Comparison of ENCODE assay signal across 1 cellular context in the genomic region with DNA sequence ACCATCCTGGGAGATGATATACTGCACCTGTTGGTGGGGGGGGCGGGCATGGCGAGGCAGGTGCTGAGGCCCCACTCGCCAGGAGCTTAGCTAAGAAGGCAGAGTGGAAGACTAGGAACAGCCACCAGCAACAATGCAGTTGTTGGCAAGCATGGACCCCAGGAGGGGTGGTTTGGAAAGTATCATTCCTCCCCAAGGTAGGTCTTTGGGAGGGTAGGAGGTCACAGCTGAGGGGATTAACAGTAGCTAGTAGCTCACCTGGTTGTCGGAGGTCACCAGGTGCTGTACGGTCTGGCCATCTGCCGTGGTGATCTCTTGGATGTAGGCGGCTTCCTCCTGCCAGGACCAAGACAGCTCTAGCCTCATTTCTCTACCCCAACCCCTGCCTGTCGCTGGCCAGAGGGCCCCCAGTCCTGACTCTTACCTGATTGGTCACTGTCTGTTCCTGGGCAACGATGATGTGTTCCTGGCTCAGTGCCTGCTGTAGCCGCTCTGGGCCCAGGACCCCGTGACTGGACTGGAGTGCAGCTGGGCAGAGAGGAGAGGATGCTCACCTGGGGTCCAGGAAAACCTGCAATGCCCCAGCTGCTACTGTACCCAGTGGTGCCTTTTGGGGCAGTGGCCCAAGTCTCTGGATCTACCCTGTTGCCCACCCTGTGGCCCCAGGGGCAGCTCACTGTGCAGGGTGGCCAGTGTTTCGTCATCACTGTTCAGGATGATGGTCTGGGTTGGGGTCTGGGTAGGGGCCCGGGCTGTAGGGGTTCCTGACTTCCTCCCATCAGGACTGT.
TF ChIP-seq lines count a peak whose summit lies in the region.

No MANE protein-coding gene starts in this region.

TF ChIP-seq in HepG2, 621 proteins besides CTCF, POLR2A, EP300 and RAD21:
- TF ChIP-seq NRL (CRISPR knock-in tag; IDR thresholded peaks at IDR 0.05; ENCODE audit: borderline replicate concordance) (no peak), PHF8 (CRISPR knock-in tag; IDR thresholded peaks at IDR 0.05) (0 out of 2 replicates have a peak, but pooled peaks have one; percentile 7), ZNF777 (CRISPR knock-in tag; IDR thresholded peaks at IDR 0.05) (no peak), ZNF724P (CRISPR knock-in tag; IDR thresholded peaks at IDR 0.05; ENCODE audit: borderline replicate concordance) (0 out of 2 replicates have a peak, but pooled peaks have one; percentile 46), CCDC6 (CRISPR knock-in tag; IDR thresholded peaks at IDR 0.05) (0 out of 2 replicates have a peak, but pooled peaks have one; percentile 8), ZNF83 (CRISPR knock-in tag; IDR thresholded peaks at IDR 0.05; ENCODE audit: borderline replicate concordance) (no peak), XRCC5 (optimal IDR thresholded peaks at IDR 0.05; ENCODE audit: low read length) (peak; percentile 20), POLR2AphosphoS5 (IDR thresholded peaks at IDR 0.05; ENCODE audit: low read depth, low read length) (peak; percentile 43; the same call in 1 of the 2 replicates), CHCHD3 (CRISPR knock-in tag; IDR thresholded peaks at IDR 0.05) (0 out of 2 replicates have a peak, but pooled peaks have one; percentile 35), RAD51 (IDR thresholded peaks at IDR 0.05; ENCODE audit: borderline replicate concordance) (no peak), AGO1 (IDR thresholded peaks at IDR 0.05; ENCODE audit: low read depth, low read length, poor library complexity, severe bottlenecking) (peak; percentile 90), ZNF572 (CRISPR knock-in tag; IDR thresholded peaks at IDR 0.05) (0 out of 2 replicates have a peak, but pooled peaks have one; percentile 37), ZFP37 (CRISPR knock-in tag; IDR thresholded peaks at IDR 0.05; ENCODE audit: borderline replicate concordance) (0 out of 2 replicates have a peak, but pooled peaks have one; percentile 49), AGO2 (optimal IDR thresholded peaks at IDR 0.05; ENCODE audit: low read depth, low read length) (peak; percentile 97), ZNF329 (CRISPR knock-in tag; IDR thresholded peaks at IDR 0.05; ENCODE audit: low read depth) (no peak), NCOA5 (CRISPR knock-in tag; IDR thresholded peaks at IDR 0.05) (peak; percentile 64; the same call in 1 of the 2 replicates), FOXO1 (CRISPR knock-in tag; IDR thresholded peaks at IDR 0.05) (0 out of 2 replicates have a peak, but pooled peaks have one; percentile 3), ZFX (CRISPR knock-in tag; IDR thresholded peaks at IDR 0.05; ENCODE audit: low read depth) (peak; percentile 21; the same call in 1 of the 2 replicates), CBX5 (CRISPR knock-in tag; IDR thresholded peaks at IDR 0.05; ENCODE audit: borderline replicate concordance) (no peak), FOXM1 (CRISPR knock-in tag; IDR thresholded peaks at IDR 0.05) (peak; percentile 32; the same call in 1 of the 2 replicates), CEBPB (IDR thresholded peaks at IDR 0.05; ENCODE audit: borderline replicate concordance, low read depth, low read length) (peak; percentile 15; the same call in 1 of the 2 replicates), KDM5B (CRISPR knock-in tag; IDR thresholded peaks at IDR 0.05; ENCODE audit: borderline replicate concordance) (0 out of 2 replicates have a peak, but pooled peaks have one; percentile 4), NFIB (CRISPR knock-in tag; IDR thresholded peaks at IDR 0.05; ENCODE audit: borderline replicate concordance) (0 out of 2 replicates have a peak, but pooled peaks have one; percentile 3), NPAS2 (CRISPR knock-in tag; IDR thresholded peaks at IDR 0.05; ENCODE audit: borderline replicate concordance) (no peak), SAFB2 (CRISPR knock-in tag; IDR thresholded peaks at IDR 0.05; ENCODE audit: borderline replicate concordance, low read depth) (peak; percentile 65; the same call in 1 of the 2 replicates)
- TF ChIP-seq, protein P1, sequence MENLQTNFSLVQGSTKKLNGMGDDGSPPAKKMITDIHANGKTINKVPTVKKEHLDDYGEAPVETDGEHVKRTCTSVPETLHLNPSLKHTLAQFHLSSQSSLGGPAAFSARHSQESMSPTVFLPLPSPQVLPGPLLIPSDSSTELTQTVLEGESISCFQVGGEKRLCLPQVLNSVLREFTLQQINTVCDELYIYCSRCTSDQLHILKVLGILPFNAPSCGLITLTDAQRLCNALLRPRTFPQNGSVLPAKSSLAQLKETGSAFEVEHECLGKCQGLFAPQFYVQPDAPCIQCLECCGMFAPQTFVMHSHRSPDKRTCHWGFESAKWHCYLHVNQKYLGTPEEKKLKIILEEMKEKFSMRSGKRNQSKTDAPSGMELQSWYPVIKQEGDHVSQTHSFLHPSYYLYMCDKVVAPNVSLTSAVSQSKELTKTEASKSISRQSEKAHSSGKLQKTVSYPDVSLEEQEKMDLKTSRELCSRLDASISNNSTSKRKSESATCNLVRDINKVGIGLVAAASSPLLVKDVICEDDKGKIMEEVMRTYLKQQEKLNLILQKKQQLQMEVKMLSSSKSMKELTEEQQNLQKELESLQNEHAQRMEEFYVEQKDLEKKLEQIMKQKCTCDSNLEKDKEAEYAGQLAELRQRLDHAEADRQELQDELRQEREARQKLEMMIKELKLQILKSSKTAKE (CRISPR knock-in tag; IDR thresholded peaks at IDR 0.05; ENCODE audit: borderline replicate concordance) = 0 out of 2 replicates have a peak, but pooled peaks have one; percentile 36
- TF ChIP-seq, protein P2, sequence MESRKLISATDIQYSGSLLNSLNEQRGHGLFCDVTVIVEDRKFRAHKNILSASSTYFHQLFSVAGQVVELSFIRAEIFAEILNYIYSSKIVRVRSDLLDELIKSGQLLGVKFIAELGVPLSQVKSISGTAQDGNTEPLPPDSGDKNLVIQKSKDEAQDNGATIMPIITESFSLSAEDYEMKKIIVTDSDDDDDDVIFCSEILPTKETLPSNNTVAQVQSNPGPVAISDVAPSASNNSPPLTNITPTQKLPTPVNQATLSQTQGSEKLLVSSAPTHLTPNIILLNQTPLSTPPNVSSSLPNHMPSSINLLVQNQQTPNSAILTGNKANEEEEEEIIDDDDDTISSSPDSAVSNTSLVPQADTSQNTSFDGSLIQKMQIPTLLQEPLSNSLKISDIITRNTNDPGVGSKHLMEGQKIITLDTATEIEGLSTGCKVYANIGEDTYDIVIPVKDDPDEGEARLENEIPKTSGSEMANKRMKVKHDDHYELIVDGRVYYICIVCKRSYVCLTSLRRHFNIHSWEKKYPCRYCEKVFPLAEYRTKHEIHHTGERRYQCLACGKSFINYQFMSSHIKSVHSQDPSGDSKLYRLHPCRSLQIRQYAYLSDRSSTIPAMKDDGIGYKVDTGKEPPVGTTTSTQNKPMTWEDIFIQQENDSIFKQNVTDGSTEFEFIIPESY (CRISPR knock-in tag; IDR thresholded peaks at IDR 0.05) = no peak
- TF ChIP-seq, protein P3, sequence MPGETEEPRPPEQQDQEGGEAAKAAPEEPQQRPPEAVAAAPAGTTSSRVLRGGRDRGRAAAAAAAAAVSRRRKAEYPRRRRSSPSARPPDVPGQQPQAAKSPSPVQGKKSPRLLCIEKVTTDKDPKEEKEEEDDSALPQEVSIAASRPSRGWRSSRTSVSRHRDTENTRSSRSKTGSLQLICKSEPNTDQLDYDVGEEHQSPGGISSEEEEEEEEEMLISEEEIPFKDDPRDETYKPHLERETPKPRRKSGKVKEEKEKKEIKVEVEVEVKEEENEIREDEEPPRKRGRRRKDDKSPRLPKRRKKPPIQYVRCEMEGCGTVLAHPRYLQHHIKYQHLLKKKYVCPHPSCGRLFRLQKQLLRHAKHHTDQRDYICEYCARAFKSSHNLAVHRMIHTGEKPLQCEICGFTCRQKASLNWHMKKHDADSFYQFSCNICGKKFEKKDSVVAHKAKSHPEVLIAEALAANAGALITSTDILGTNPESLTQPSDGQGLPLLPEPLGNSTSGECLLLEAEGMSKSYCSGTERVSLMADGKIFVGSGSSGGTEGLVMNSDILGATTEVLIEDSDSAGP (CRISPR knock-in tag; IDR thresholded peaks at IDR 0.05; ENCODE audit: borderline replicate concordance) = peak; percentile 30; the same call in 1 of the 2 replicates
- TF ChIP-seq, protein P4, sequence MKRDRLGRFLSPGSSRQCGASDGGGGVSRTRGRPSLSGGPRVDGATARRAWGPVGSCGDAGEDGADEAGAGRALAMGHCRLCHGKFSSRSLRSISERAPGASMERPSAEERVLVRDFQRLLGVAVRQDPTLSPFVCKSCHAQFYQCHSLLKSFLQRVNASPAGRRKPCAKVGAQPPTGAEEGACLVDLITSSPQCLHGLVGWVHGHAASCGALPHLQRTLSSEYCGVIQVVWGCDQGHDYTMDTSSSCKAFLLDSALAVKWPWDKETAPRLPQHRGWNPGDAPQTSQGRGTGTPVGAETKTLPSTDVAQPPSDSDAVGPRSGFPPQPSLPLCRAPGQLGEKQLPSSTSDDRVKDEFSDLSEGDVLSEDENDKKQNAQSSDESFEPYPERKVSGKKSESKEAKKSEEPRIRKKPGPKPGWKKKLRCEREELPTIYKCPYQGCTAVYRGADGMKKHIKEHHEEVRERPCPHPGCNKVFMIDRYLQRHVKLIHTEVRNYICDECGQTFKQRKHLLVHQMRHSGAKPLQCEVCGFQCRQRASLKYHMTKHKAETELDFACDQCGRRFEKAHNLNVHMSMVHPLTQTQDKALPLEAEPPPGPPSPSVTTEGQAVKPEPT (CRISPR knock-in tag; IDR thresholded peaks at IDR 0.05; ENCODE audit: low read depth) = 0 out of 2 replicates have a peak, but pooled peaks have one; percentile 30
- TF ChIP-seq, protein P5, sequence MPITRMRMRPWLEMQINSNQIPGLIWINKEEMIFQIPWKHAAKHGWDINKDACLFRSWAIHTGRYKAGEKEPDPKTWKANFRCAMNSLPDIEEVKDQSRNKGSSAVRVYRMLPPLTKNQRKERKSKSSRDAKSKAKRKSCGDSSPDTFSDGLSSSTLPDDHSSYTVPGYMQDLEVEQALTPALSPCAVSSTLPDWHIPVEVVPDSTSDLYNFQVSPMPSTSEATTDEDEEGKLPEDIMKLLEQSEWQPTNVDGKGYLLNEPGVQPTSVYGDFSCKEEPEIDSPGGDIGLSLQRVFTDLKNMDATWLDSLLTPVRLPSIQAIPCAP (CRISPR knock-in tag; IDR thresholded peaks at IDR 0.05; ENCODE audit: low read depth) = 0 out of 2 replicates have a peak, but pooled peaks have one; percentile 10
- TF ChIP-seq, protein P6, sequence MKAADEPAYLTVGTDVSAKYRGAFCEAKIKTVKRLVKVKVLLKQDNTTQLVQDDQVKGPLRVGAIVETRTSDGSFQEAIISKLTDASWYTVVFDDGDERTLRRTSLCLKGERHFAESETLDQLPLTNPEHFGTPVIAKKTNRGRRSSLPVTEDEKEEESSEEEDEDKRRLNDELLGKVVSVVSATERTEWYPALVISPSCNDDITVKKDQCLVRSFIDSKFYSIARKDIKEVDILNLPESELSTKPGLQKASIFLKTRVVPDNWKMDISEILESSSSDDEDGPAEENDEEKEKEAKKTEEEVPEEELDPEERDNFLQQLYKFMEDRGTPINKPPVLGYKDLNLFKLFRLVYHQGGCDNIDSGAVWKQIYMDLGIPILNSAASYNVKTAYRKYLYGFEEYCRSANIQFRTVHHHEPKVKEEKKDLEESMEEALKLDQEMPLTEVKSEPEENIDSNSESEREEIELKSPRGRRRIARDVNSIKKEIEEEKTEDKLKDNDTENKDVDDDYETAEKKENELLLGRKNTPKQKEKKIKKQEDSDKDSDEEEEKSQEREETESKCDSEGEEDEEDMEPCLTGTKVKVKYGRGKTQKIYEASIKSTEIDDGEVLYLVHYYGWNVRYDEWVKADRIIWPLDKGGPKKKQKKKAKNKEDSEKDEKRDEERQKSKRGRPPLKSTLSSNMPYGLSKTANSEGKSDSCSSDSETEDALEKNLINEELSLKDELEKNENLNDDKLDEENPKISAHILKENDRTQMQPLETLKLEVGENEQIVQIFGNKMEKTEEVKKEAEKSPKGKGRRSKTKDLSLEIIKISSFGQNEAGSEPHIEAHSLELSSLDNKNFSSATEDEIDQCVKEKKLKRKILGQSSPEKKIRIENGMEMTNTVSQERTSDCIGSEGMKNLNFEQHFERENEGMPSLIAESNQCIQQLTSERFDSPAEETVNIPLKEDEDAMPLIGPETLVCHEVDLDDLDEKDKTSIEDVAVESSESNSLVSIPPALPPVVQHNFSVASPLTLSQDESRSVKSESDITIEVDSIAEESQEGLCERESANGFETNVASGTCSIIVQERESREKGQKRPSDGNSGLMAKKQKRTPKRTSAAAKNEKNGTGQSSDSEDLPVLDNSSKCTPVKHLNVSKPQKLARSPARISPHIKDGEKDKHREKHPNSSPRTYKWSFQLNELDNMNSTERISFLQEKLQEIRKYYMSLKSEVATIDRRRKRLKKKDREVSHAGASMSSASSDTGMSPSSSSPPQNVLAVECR (CRISPR knock-in tag; IDR thresholded peaks at IDR 0.05; ENCODE audit: borderline replicate concordance) = 0 out of 2 replicates have a peak, but pooled peaks have one; percentile 15
- TF ChIP-seq, protein P7, sequence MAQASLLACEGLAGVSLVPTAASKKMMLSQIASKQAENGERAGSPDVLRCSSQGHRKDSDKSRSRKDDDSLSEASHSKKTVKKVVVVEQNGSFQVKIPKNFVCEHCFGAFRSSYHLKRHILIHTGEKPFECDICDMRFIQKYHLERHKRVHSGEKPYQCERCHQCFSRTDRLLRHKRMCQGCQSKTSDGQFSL (CRISPR knock-in tag; IDR thresholded peaks at IDR 0.05) = peak; percentile 88
- TF ChIP-seq, protein P8, sequence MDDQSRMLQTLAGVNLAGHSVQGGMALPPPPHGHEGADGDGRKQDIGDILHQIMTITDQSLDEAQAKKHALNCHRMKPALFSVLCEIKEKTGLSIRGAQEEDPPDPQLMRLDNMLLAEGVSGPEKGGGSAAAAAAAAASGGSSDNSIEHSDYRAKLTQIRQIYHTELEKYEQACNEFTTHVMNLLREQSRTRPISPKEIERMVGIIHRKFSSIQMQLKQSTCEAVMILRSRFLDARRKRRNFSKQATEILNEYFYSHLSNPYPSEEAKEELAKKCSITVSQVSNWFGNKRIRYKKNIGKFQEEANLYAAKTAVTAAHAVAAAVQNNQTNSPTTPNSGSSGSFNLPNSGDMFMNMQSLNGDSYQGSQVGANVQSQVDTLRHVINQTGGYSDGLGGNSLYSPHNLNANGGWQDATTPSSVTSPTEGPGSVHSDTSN (CRISPR knock-in tag; IDR thresholded peaks at IDR 0.05; ENCODE audit: borderline replicate concordance) = no peak
TF ChIP-seq in HepG2: peak in this region for 24.
